ENCODE assay signal across 23 cellular contexts in genomic region chr7:36455646-36456045, GRCh38.
"Had no signal": no experiment of that assay in that cellular context is flagged by ENCODE, and none has a peak within 500 bp of the region (broad histone marks: within the 10 kb centered on the region; RNA-seq: fewer than 3 reads in every experiment).

No MANE protein-coding gene starts in this region.

- H3K27me3 ChIP-seq: left lung, ovary, right atrium auricular region, right lobe of liver, tibial nerve, uterus had no signal

- ATAC-seq: left colon; left lung; natural killer cell treated with Interleukin-12 subunit alpha and Interleukin-12 subunit beta and Interleukin-15 and Interleukin-18, amount 100 ng/mL, for 72 hours; stimulated activated memory B cell treated with anti-CD40 and anti-IgM and Interleukin-4, amounts not matched to agents 10 μg/mL and 1 μg/mL and 100 μg/mL, for 72 hours; stimulated activated naive CD8-positive, alpha-beta T cell treated with anti-CD3 and anti-CD28 coated beads, Interleukin-15, amount 100 ng/mL, for 72 hours had no signal

- H3K9me3 ChIP-seq: left lung, ovary, right atrium auricular region, right lobe of liver, tibial nerve, uterus had no signal

- FAIRE-seq: islet of Langerhans, kidney had no signal

- DNase-seq: immature natural killer cell; kidney; left colon; left lung; mesendoderm; naive B cell; ovary; right lobe of liver; stimulated activated CD4-positive, alpha-beta T cell treated with anti-CD3 and anti-CD28 coated beads, Interleukin-1b, Interleukin-23, amount 100 ng/mL, for 48 hours; stimulated activated CD4-positive, alpha-beta T cell treated with anti-CD3 and anti-CD28 coated beads, Interleukin-2, amount 100 ng/mL, for 48 hours; stimulated activated CD4-positive, alpha-beta T cell treated with anti-CD3 and anti-CD28 coated beads, Interleukin-4, amount 100 ng/mL, for 4 hours; stimulated activated CD8-positive, alpha-beta memory T cell treated with anti-CD3 and anti-CD28 coated beads, Interleukin-4, amount 100 ng/mL, for 48 hours; stimulated activated naive CD4-positive, alpha-beta T cell treated with Interleukin-2 at 50 U/mL for 16 hours; stimulated activated naive CD8-positive, alpha-beta T cell treated with anti-CD3 and anti-CD28 coated beads, Interleukin-15, amount 100 ng/mL, for 72 hours; substantia nigra; uterus had no signal

- H3K4me1 ChIP-seq: left lung, right atrium auricular region, right lobe of liver, tibial nerve, uterus had no signal

- H3K4me3 ChIP-seq: left lung, lung, ovary, right atrium auricular region, right lobe of liver, smooth muscle cell, tibial nerve, uterus had no signal

- H3K4me2 ChIP-seq: smooth muscle cell had no signal

- H3K36me3 ChIP-seq: ovary, right atrium auricular region, right lobe of liver, tibial nerve, uterus had no signal

- H3K27ac ChIP-seq: left lung, ovary, right atrium auricular region, right lobe of liver, tibial nerve, uterus had no signal
